ENCODE assay signal across 6 cellular contexts in genomic region chr12:60834372-60834771, GRCh38.
"Had no signal": no experiment of that assay in that cellular context is flagged by ENCODE, and none has a peak within 500 bp of the region (broad histone marks: within the 10 kb centered on the region; RNA-seq: fewer than 3 reads in every experiment).

No MANE protein-coding gene starts in this region.

- DNase-seq: IMR-90, KBM-7, KG1 had no signal

- H3K4me3 ChIP-seq: K562 had no signal

- H3K27ac ChIP-seq: HL-60, KMS-11 had no signal

- H3K9ac ChIP-seq: KMS-11 had no signal

- H3K4me2 ChIP-seq: KMS-11 had no signal
